24 cellular contexts compared by ENCODE assay signal in the genomic region with DNA sequence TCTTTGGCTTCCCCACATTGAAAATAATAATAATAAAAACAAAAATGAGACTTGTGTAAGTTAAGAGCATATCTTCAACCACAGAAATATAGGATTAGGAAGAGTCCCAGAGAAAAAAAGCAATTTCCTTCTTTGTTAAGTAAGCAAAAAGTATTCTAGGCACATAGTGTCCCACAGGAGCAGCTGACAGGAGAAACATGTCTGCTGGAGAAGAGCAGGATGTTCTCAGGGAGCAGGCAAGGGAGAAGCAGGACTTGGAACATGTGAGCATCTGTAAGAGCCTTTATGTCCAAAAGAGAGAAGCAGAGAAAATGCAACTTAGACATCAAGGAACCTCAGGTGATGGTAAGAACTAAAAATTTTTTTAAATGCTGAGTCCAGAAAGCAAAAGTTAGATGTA. TPM values are rescaled to one million over a fixed set of nuclear protein-coding genes. Genes with fewer than 3 reads are reported as not detected.
DNase-seq lines count a peak whose midpoint lies in the region; ATAC-seq and TF ChIP-seq lines count a peak whose summit lies in the region.
"Had no signal": no experiment of that assay in that cellular context is flagged by ENCODE, and none has a peak within 500 bp of the region (broad histone marks: within the 10 kb centered on the region; RNA-seq: fewer than 3 reads in every experiment).

No MANE protein-coding gene starts in this region.

- H3K36me3 Mint-ChIP-seq in HFFc6 (ENCODE audit: low read depth): peaks cover 11% of the 10 kb centered on the region
- H3K36me3 Mint-ChIP-seq: CD4-positive, alpha-beta memory T cell had no signal

- H3K4me3 Mint-ChIP-seq in HFFc6: no peak overlapping the region
- H3K4me3 Mint-ChIP-seq: CD4-positive, alpha-beta memory T cell; IgD-negative memory B cell had no signal

- no peak overlapping the region for H3K4me3 ChIP-seq in SJSA1
- no peak overlapping the region for H3K4me3 ChIP-seq in gastroesophageal sphincter
- H3K4me3 ChIP-seq in stomach: no peak overlapping the region
- H3K4me3 ChIP-seq in coronary artery: no peak overlapping the region
- H3K4me3 ChIP-seq: A549, GM23248, SJCRH30 had no signal

- TF ChIP-seq EP300 in gastroesophageal sphincter (IDR thresholded peaks at IDR 0.05): peak; percentile 86
- TF ChIP-seq EP300 in stomach (IDR thresholded peaks at IDR 0.05): peak; percentile 90

- H3K27me3 Mint-ChIP-seq in HFFc6 (ENCODE audit: insufficient read depth): no peaks in the 10 kb centered on the region

- no peak for DNase-seq in HFFc6
- no peak for DNase-seq in SJSA1 (ENCODE audit: low read depth in 1 of 2, low spot score in 2 of 2)
- no peak for DNase-seq in stomach
- no peak for DNase-seq in T1000 (lab: John Stamatoyannopoulos, UW)
- no peak for DNase-seq in coronary artery (ENCODE audit: low spot score)
- DNase-seq: AML-193; C1 segment of cervical spinal cord; Caco-2; CD4-positive, alpha-beta memory T cell; GM23248; H7; MM.1S; NCI-H2029; NCI-H446; NCI-H524 treated with DMSO at 0.1 percent for 48 hours; NCI-H82; NK-92 treated with Interleukin-12 subunit alpha and Interleukin-12 subunit beta, amount 100 ng/mL, for 24 hours; PC-3; SJCRH30 had no signal

- intact Hi-C loops in stomach (cut with DNase I; ENCODE audit: low total_unique reads): loop anchor here (5.0 kb wide), 1 partner anchor 113 kb away; no protein-coding TSS in a partner anchor

- no peaks in the 10 kb centered on the region for H3K27me3 ChIP-seq in SJSA1 (replicated peaks)
- no peaks in the 10 kb centered on the region for H3K27me3 ChIP-seq in gastroesophageal sphincter
- H3K27me3 ChIP-seq in stomach: no peaks in the 10 kb centered on the region
- H3K27me3 ChIP-seq: SJCRH30 had no signal

- H3K9me3 ChIP-seq in SJSA1 (replicated peaks) (no peaks in the 10 kb centered on the region), gastroesophageal sphincter (no peaks in the 10 kb centered on the region), stomach (no peaks in the 10 kb centered on the region)
- H3K9me3 ChIP-seq: Caco-2 had no signal

- TF ChIP-seq CTCF in HFFc6 (IDR thresholded peaks at IDR 0.05) (no peak), gastroesophageal sphincter (IDR thresholded peaks at IDR 0.05) (no peak), stomach (IDR thresholded peaks at IDR 0.05) (no peak), coronary artery (IDR thresholded peaks at IDR 0.05) (no peak)

- H3K9me3 Mint-ChIP-seq in HFFc6: no peaks in the 10 kb centered on the region
- H3K9me3 Mint-ChIP-seq: IgD-negative memory B cell had no signal

- H3K4me1 ChIP-seq in SJSA1 (replicated peaks) (peaks cover 32% of the 10 kb centered on the region), gastroesophageal sphincter (peaks cover 0 to 56% (median 21%) of the 10 kb centered on the region in 3 donors), stomach (peaks cover 0 to 27% (median 6%) of the 10 kb centered on the region in 4 donors)
- H3K4me1 ChIP-seq: Caco-2, SJCRH30 had no signal

- TF ChIP-seq POLR2A in gastroesophageal sphincter (IDR thresholded peaks at IDR 0.05) (no peak), stomach (IDR thresholded peaks at IDR 0.05) (no peak)

- ATAC-seq in gastroesophageal sphincter (peak; percentile 74), GM21786 (IDR thresholded peaks at IDR 0.05; ENCODE audit: unreplicated experiment) (no peak)
- ATAC-seq: A549, PC-3 had no signal

- peak overlapping the region; percentile 72; the same call in 1 of the 2 replicates for H3K27ac Mint-ChIP-seq in HFFc6
- H3K27ac Mint-ChIP-seq: IgD-negative memory B cell had no signal

- peak overlapping the region; percentile 94 for H3K27ac ChIP-seq in SJSA1
- H3K27ac ChIP-seq in gastroesophageal sphincter: peak overlapping the region; percentile 85 to 92 (median 88)
- H3K27ac ChIP-seq in stomach: peak overlapping the region in 3 of 5 donors; percentile 45 to 82 (median 66)
- no peak overlapping the region for H3K27ac ChIP-seq in coronary artery
- H3K27ac ChIP-seq: A549, GM23248, KMS-11, SJCRH30 had no signal

- H3K36me3 ChIP-seq in SJSA1 (peaks cover 22% of the 10 kb centered on the region), gastroesophageal sphincter (peaks cover 0 to 9% of the 10 kb centered on the region in 2 donors), stomach (peaks cover 0 to 9% (median 5%) of the 10 kb centered on the region in 4 donors)

- peaks cover 35% of the 10 kb centered on the region for H3K4me1 Mint-ChIP-seq in HFFc6 (ENCODE audit: low read depth)
- H3K4me1 Mint-ChIP-seq: CD4-positive, alpha-beta memory T cell; IgD-negative memory B cell had no signal

RNA-seq across cellular contexts. Expression of gene TTC23, which starts 39.0 kb away (rescaled TPM):
- total RNA-seq in HFFc6 (2021; fragmentation: NEBNext Ultra II Directional; extraction: Animal tissue kit (Norgen Biotek cat#: 25700)): 10 to 100 TPM; 11.9 to 17.4 (median 15.0) TPM
- 11.9 and 31.9 TPM in 2 replicates for total RNA-seq in SJSA1 (2014; rRNA removed; shearing (Covaris generic))
- total RNA-seq in gastroesophageal sphincter (10 to 100 TPM; 13.7 to 33.3 (median 20.0) TPM), stomach (10 to 100 TPM in 4 of 5 donors, 1 to 10 TPM in 1; 3.8 to 75.3 (median 25.0) TPM)
- 10 to 100 TPM in 1 of 3 donors, 1 to 10 TPM in 2; 6.9 to 13.3 (median 7.7) TPM for polyA plus RNA-seq in stomach

RNA-seq across cellular contexts. Expression of gene LRRC28, which starts 40.9 kb away (rescaled TPM):
- total RNA-seq in HFFc6 (2021; fragmentation: NEBNext Ultra II Directional; extraction: Animal tissue kit (Norgen Biotek cat#: 25700)): 10 to 100 TPM; 11.1 to 18.4 (median 15.1) TPM
- total RNA-seq in SJSA1 (2014; rRNA removed; shearing (Covaris generic)): 7.9 and 24.8 TPM in 2 replicates
- total RNA-seq in gastroesophageal sphincter: 10 to 100 TPM; 26.1 to 47.2 (median 28.5) TPM
- 10 to 100 TPM; 21.4 to 82.6 (median 28.0) TPM for total RNA-seq in stomach
- polyA plus RNA-seq in stomach: 10 to 100 TPM in 2 of 3 donors, 1 to 10 TPM in 1; 9.6 to 32.5 (median 13.6) TPM

Comparison
In these comparisons a context has a peak if more than half of its experiments do, and no peak if none do; other contexts are left out.
1. H3K27ac ChIP-seq: peak in SJSA1 (single experiment), gastroesophageal sphincter (4 of 4) and stomach (3 of 5); none in coronary artery (0 of 2).